In genomic region chr12:66055837-66056319, GRCh38 we compare ENCODE assay signal across 1 cellular context.
A peak's percentile ranks its signal among the peaks of the same experiment; 100 is the strongest.
TF ChIP-seq lines count a peak whose summit lies in the region.

No MANE protein-coding gene starts in this region.

TF ChIP-seq in GM12878, 131 proteins besides CTCF, POLR2A, EP300 and RAD21 (continued from another document and continues in another):
- TF ChIP-seq ZNF687 (IDR thresholded peaks at IDR 0.05), result peak; percentile 56
- TF ChIP-seq CREM (IDR thresholded peaks at IDR 0.05; ENCODE audit: low read depth), result no peak; the same call in 1 of the 2 replicates
- no peak for TF ChIP-seq POLR2AphosphoS2 (IDR thresholded peaks at IDR 0.05; ENCODE audit: low read depth, low read length)
- no peak for TF ChIP-seq SMAD5 (IDR thresholded peaks at IDR 0.05; ENCODE audit: low read depth)
- TF ChIP-seq BCLAF1 (IDR thresholded peaks at IDR 0.05), result no peak
- 0 out of 2 replicates have a peak, but pooled peaks have one; percentile 32 for TF ChIP-seq PML (IDR thresholded peaks at IDR 0.05; ENCODE audit: low read length)
- no peak for TF ChIP-seq PRDM15 (CRISPR knock-in tag; IDR thresholded peaks at IDR 0.05)
- TF ChIP-seq ZNF592 (IDR thresholded peaks at IDR 0.05), result peak; percentile 6; the same call in 1 of the 2 replicates
- TF ChIP-seq ATF2 (IDR thresholded peaks at IDR 0.05; ENCODE audit: low read length), result 0 out of 2 replicates have a peak, but pooled peaks have one; percentile 39
- TF ChIP-seq EGR1 (IDR thresholded peaks at IDR 0.05; ENCODE audit: borderline replicate concordance in 1 of 2, low read depth in 2 of 2, low read length in 2 of 2), result no peak
- TF ChIP-seq GABPA (IDR thresholded peaks at IDR 0.05; ENCODE audit: low read depth), result no peak
- TF ChIP-seq MEF2B (IDR thresholded peaks at IDR 0.05; ENCODE audit: partially characterized antibody, poor library complexity, severe bottlenecking), result peak; percentile 36
- peak; percentile 37 for TF ChIP-seq CUX1 (IDR thresholded peaks at IDR 0.05; ENCODE audit: insufficient replicate concordance, low read depth, low read length)
- TF ChIP-seq TBL1XR1 (IDR thresholded peaks at IDR 0.05; ENCODE audit: low read depth, low read length), result 0 out of 2 replicates have a peak, but pooled peaks have one; percentile 50
- TF ChIP-seq SIN3A (IDR thresholded peaks at IDR 0.05; ENCODE audit: low read depth, low read length), result no peak
- TF ChIP-seq HDAC6 (IDR thresholded peaks at IDR 0.05; ENCODE audit: unreplicated experiment), result no peak
- TF ChIP-seq FOXK2 (IDR thresholded peaks at IDR 0.05), result no peak
- TF ChIP-seq SUPT20H (IDR thresholded peaks at IDR 0.05; ENCODE audit: borderline replicate concordance, control insufficient read depth, low read depth, low read length), result no peak
- TF ChIP-seq USF2 (IDR thresholded peaks at IDR 0.05; ENCODE audit: borderline replicate concordance, low read depth, low read length), result no peak
- peak; percentile 74; the same call in 1 of the 2 replicates for TF ChIP-seq PAX5 (IDR thresholded peaks at IDR 0.05; ENCODE audit: borderline replicate concordance, low read depth, low read length)
- no peak for TF ChIP-seq ZNF207 (IDR thresholded peaks at IDR 0.05; ENCODE audit: borderline replicate concordance)
- no peak for TF ChIP-seq MAX (IDR thresholded peaks at IDR 0.05; ENCODE audit: low read depth, low read length)
- peak; percentile 88 for TF ChIP-seq ATF7 (IDR thresholded peaks at IDR 0.05; ENCODE audit: low read depth)
